ENCODE assay signal across 1 cellular context in the genomic region with DNA sequence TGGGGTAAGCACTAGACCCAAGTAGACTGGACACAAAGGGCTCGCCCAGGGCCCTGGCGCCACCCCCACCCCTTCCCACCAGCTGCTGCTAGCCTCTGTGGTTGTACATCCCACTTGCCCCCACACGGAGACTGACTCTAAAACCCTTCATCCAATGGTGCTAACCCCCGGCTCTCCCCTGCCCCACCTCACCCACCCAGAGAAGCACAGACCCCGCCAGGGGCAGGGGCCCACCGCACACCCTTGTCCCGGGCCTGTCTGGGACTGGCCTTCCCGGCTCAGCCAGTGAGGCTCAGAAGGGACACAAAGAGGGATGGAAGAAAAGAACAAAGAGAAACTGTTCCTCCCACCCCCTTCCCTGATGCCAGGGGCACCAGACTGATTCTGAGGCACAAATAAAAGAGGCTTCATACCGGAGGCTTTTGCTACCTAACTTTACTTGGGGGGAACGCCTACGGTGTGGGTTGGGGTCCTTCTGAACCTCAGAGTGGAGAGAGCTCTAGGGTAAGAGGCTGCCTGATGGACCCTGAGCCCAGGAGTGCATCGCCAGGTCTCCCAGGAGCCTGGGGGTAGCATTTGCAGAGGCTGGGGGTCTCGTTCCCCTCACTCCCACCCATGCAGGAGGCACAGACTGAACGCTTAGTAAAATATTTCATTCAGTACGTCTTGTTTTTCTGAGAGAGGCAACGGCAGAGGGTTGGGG.
TF ChIP-seq lines count a peak whose summit lies in the region.

No MANE protein-coding gene starts in this region.

TF ChIP-seq in H1, 55 proteins besides CTCF, POLR2A, EP300 and RAD21:
- no peak for TF ChIP-seq TCF12 (IDR thresholded peaks at IDR 0.05; ENCODE audit: low read depth, low read length)
- TF ChIP-seq SP2 (IDR thresholded peaks at IDR 0.05; ENCODE audit: low read length) = no peak
- no peak for TF ChIP-seq ZNF274 (IDR thresholded peaks at IDR 0.05; ENCODE audit: borderline replicate concordance, extremely low read depth, low read length)
- TF ChIP-seq TAF1 (IDR thresholded peaks at IDR 0.05; ENCODE audit: low read depth, low read length) = no peak
- no peak for TF ChIP-seq CBX8 (IDR thresholded peaks at IDR 0.05; ENCODE audit: borderline replicate concordance, low read depth, low read length)
- no peak for TF ChIP-seq SP4 (IDR thresholded peaks at IDR 0.05; ENCODE audit: low read length)
- no peak for TF ChIP-seq CEBPB (IDR thresholded peaks at IDR 0.05; ENCODE audit: low read depth, low read length)
